8 cellular contexts compared by ENCODE assay signal in the genomic region with DNA sequence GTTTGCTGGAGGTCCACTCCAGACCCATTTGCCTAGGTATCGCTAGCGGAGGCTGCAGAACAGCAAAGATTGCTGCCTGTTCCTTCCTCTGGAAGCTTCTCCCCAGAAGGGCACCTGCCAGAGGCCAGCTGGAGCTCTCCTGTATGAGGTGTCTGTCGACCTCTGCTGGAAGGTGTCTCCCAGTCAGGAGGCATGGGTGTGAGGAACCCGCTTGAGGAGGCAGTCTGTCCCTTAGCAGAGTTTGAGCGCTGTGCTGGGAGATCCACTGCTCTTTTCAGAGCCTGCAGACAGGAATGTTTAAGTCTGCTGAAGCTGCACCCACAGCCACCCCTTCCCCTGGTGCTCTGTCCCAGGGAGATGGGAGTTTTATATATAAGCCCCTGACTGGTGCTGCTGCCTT.
DNase-seq lines count a peak whose midpoint lies in the region; ATAC-seq, FAIRE-seq and TF ChIP-seq lines count a peak whose summit lies in the region.
"Not testable (repeated sequence)": the region's sequence is repeated elsewhere in the genome, so short reads cannot be mapped to it uniquely, and the experiment has no call there.

No MANE protein-coding gene starts in this region.

- not testable (repeated sequence) for H2BK15ac ChIP-seq in H9 (ENCODE audit: low read depth, low read length)

- not testable (repeated sequence) for H3K4me3 ChIP-seq in Panc1 (ENCODE audit: low read depth in 2 of 2, low read length in 2 of 2); epithelial cell of proximal tubule (ENCODE audit: low read depth, low read length); HepG2 (replicated peaks in 1 of 3; ENCODE audit: insufficient read depth in 1 of 3, low read depth in 2 of 3, low read length in 3 of 3)

- H2BK5ac ChIP-seq in H9 (ENCODE audit: insufficient read length, low read length), result not testable (repeated sequence)

- not testable (repeated sequence) for H2BK20ac ChIP-seq in H9 (ENCODE audit: low read depth, low read length, poor library complexity, severe bottlenecking)

- TF ChIP-seq POLR2A in HepG2 (IDR thresholded peaks at IDR 0.05; ENCODE audit: insufficient read depth in 1 of 2, low read depth in 2 of 2, low read length in 2 of 2), result not testable (repeated sequence)

- H3K4me1 Mint-ChIP-seq in H9, result not testable (repeated sequence)
- peaks cover 20% of the 10 kb centered on the region for H3K4me1 Mint-ChIP-seq in WTC11

- not testable (repeated sequence) for H4K5ac ChIP-seq in H9 (ENCODE audit: insufficient read length, low read depth, low read length)

- not testable (repeated sequence) for H3K18ac ChIP-seq in H9 (ENCODE audit: insufficient read length, low read depth, low read length)

- in situ Hi-C loops in Panc1 (cut with HindIII; ENCODE audit: low pct_unique_long_range_greater_than_20kb, low sequenced_read_pairs); HepG2 (cut with HindIII; ENCODE audit: extremely low pct_ligation_motif_present, low pct_unique_long_range_greater_than_20kb): not testable (repeated sequence)

- not testable (repeated sequence) for H3K79me2 ChIP-seq in H9 (ENCODE audit: insufficient read depth, low read length); HepG2 (ENCODE audit: insufficient read depth, low read length)

- not testable (repeated sequence) for H2BK120ac ChIP-seq in H9 (ENCODE audit: low read depth, low read length, poor library complexity, severe bottlenecking)

- no CpG with 5 or more reads among the region's 5 CpGs for WGBS in H9 (ENCODE audit: extremely low coverage, insufficient read length, low lambda C conversion rate)
- 58% methylated on average over 2 of the region's 5 CpGs for WGBS in HepG2 (ENCODE audit: low lambda C conversion rate)

- not testable (repeated sequence) for H3K23me2 ChIP-seq in H9 (ENCODE audit: insufficient read length, low read depth, low read length, poor library complexity, severe bottlenecking)

- not testable (repeated sequence) for TF ChIP-seq EP300 in HepG2 (IDR thresholded peaks at IDR 0.05; ENCODE audit: low read depth in 2 of 2, low read length in 2 of 2); HepG2 (CRISPR knock-in tag; IDR thresholded peaks at IDR 0.05; ENCODE audit: borderline replicate concordance)

- 0 out of 2 replicates have a peak, but pooled peaks have one; percentile 5 for TF ChIP-seq CTCF in 22Rv1 (IDR thresholded peaks at IDR 0.05)
- TF ChIP-seq CTCF in D721Med (IDR thresholded peaks at IDR 0.05; ENCODE audit: insufficient read depth, missing control alignments), result peak; percentile 6
- TF ChIP-seq CTCF in H9 (conservative IDR thresholded peaks at IDR 0.05), result peak; percentile 51; the same call in 2 of the 3 replicates
- TF ChIP-seq CTCF in Panc1 (IDR thresholded peaks at IDR 0.05), result peak; percentile 23
- not testable (repeated sequence) for TF ChIP-seq CTCF in WTC11 (IDR thresholded peaks at IDR 0.05)
- TF ChIP-seq CTCF in epithelial cell of proximal tubule (conservative IDR thresholded peaks at IDR 0.05; ENCODE audit: low read depth, low read length), result peak; percentile 17
- peak; percentile 34 for TF ChIP-seq CTCF in HepG2 (CRISPR knock-in tag; IDR thresholded peaks at IDR 0.05)

- not testable (repeated sequence) for H3K27me3 ChIP-seq in H9 (ENCODE audit: insufficient read depth, low read length); Panc1 (ENCODE audit: control insufficient read depth, insufficient read depth, low read length); HepG2 (ENCODE audit: control insufficient read depth in 1 of 2, insufficient read depth in 2 of 2, low read length in 2 of 2)

- not testable (repeated sequence) for H3K36me3 ChIP-seq in Panc1 (ENCODE audit: control insufficient read depth, insufficient read depth, low read length); HepG2 (replicated peaks in 1 of 2; ENCODE audit: control insufficient read depth in 1 of 2, insufficient read depth in 2 of 2, low read length in 2 of 2)

- H4K8ac ChIP-seq in H9 (replicated peaks; ENCODE audit: insufficient read length, low read depth, low read length), result not testable (repeated sequence)

- POLR2A ChIA-PET in Panc1 (lab: Charles Lee); WTC11 (lab: Charles Lee); HepG2 (lab: Yijun Ruan, JAX): not testable (repeated sequence)

- H3K4ac ChIP-seq in H9 (ENCODE audit: low read depth, low read length), result not testable (repeated sequence)

- not testable (repeated sequence) for H3K79me1 ChIP-seq in H9 (ENCODE audit: insufficient read depth, low read depth, low read length, poor library complexity, severe bottlenecking)

- intact Hi-C loops in Panc1 (cut with micrococcal nuclease; ENCODE audit: unreplicated experiment), result loop anchor here (10.0 kb wide), 2 partner anchors 290 to 1360 kb away; no protein-coding TSS in a partner anchor
- intact Hi-C loops in HepG2 (cut with micrococcal nuclease; ENCODE audit: unreplicated experiment), result not testable (repeated sequence)

- not testable (repeated sequence) for H3K4me3 Mint-ChIP-seq in H9, WTC11

- peaks cover 0 to 11% (median 2%) of the 10 kb centered on the region in 3 experiments; a peak in 5 of 7 replicates for H3K36me3 Mint-ChIP-seq in H9 (ENCODE audit: insufficient read depth in 1 of 3, low read depth in 3 of 3)
- H3K36me3 Mint-ChIP-seq in WTC11, result not testable (repeated sequence)

- H3K9me3 Mint-ChIP-seq in H9 (peaks cover 8 to 14% of the 10 kb centered on the region in 2 experiments; a peak in 4 of 5 replicates), WTC11 (peaks cover 15% of the 10 kb centered on the region)

- not testable (repeated sequence) for H4K20me1 ChIP-seq in H9 (ENCODE audit: control insufficient read depth, insufficient read depth, insufficient read length); HepG2 (ENCODE audit: insufficient read depth, low read length)

- not testable (repeated sequence) for H3K9ac ChIP-seq in H9 (ENCODE audit: extremely low read depth, insufficient read length, low read length); HepG2 (ENCODE audit: insufficient read depth, low read depth, low read length)

- H3K14ac ChIP-seq in H9 (ENCODE audit: insufficient read depth, low read length), result not testable (repeated sequence)

- H3K27me3 Mint-ChIP-seq in H9 (ENCODE audit: low read depth); WTC11 (ENCODE audit: low read depth): not testable (repeated sequence)

- H3K27ac ChIP-seq in 22Rv1; H9 (ENCODE audit: insufficient read length, low read depth, low read length); Panc1 (ENCODE audit: low read length); HepG2 (ENCODE audit: extremely low read length, insufficient read depth, low read length): not testable (repeated sequence)

- H3K9me3 ChIP-seq in H9 (ENCODE audit: control insufficient read depth, low read depth, low read length); Panc1 (ENCODE audit: control insufficient read depth, insufficient read depth, low read depth, low read length); HepG2 (ENCODE audit: low read length): not testable (repeated sequence)

- not testable (repeated sequence) for H4K91ac ChIP-seq in H9 (ENCODE audit: insufficient read length, low read depth, low read length)

- H3K4me1 ChIP-seq in H9 (ENCODE audit: insufficient read depth, low read length); Panc1 (ENCODE audit: control insufficient read depth, insufficient read depth, low read length); HepG2 (ENCODE audit: insufficient read depth, low read length): not testable (repeated sequence)

- not testable (repeated sequence) for H3K23ac ChIP-seq in H9 (ENCODE audit: insufficient read length, low read depth, low read length)

- H3K56ac ChIP-seq in H9 (ENCODE audit: insufficient read length, low read depth, low read length), result not testable (repeated sequence)

- TF ChIP-seq RAD21 in HepG2 (CRISPR knock-in tag; IDR thresholded peaks at IDR 0.05), result not testable (repeated sequence)

- H3K4me2 ChIP-seq in H9 (ENCODE audit: insufficient read depth, insufficient read length, low read length); HepG2 (ENCODE audit: low read depth, low read length): not testable (repeated sequence)

- FAIRE-seq in D721Med (lab: Jason Lieb, UNC); HepG2 (lab: Jason Lieb, UNC): not testable (repeated sequence)

- not testable (repeated sequence) for H2BK12ac ChIP-seq in H9 (ENCODE audit: insufficient read length, low read depth, low read length)

- H3T11ph ChIP-seq in H9 (ENCODE audit: low read length), result not testable (repeated sequence)

- not testable (repeated sequence) for H2AFZ ChIP-seq in H9 (ENCODE audit: low read length); HepG2 (ENCODE audit: low read length)

- not testable (repeated sequence) for DNase-seq in D721Med (ENCODE audit: insufficient read length, low spot score); Panc1 (ENCODE audit: low read depth, low spot score); epithelial cell of proximal tubule (ENCODE audit: low read depth); HepG2 (ENCODE audit: low spot score)
- peak; percentile 60 for DNase-seq in H9
- peak; percentile 38 to 73 for DNase-seq in NCI-H524 (lab: John Stamatoyannopoulos, UW)
- peak; percentile 25 for DNase-seq in WTC11 (ENCODE audit: low spot score)

- CTCF ChIA-PET in Panc1 (lab: Charles Lee); HepG2 (lab: Yijun Ruan, JAX; ENCODE audit: low intra/inter-chr PET ratio, low total read pairs): not testable (repeated sequence)
- CTCF ChIA-PET in WTC11 (lab: Charles Lee), result interaction anchor here (1.0 to 2.5 kb wide), 6 partner anchors 31 to 377 kb away, joined by 4 to 9 read pairs (median 6); no protein-coding TSS in a partner anchor

- BruUV-seq in Panc1 (replicated peaks; lab: Mats Ljungman, UMichigan); HepG2 (replicated peaks; lab: Mats Ljungman, UMichigan): not testable (repeated sequence)

- not testable (repeated sequence) for H2AK5ac ChIP-seq in H9 (ENCODE audit: insufficient read length, low read length)

- not testable (repeated sequence) for ATAC-seq in Panc1, WTC11, HepG2

- H3K27ac Mint-ChIP-seq in H9, result peak overlapping the region in 1 of 3 experiments; percentile 61; a peak in 2 of 7 replicates
- not testable (repeated sequence) for H3K27ac Mint-ChIP-seq in WTC11

TF ChIP-seq in HepG2, 621 proteins besides CTCF, POLR2A, EP300 and RAD21 (continues in another document):
- TF ChIP-seq ZNF576 (CRISPR knock-in tag; IDR thresholded peaks at IDR 0.05), result peak; percentile 87; the same call in 1 of the 2 replicates
